27 cellular contexts compared by ENCODE assay signal in the genomic region with DNA sequence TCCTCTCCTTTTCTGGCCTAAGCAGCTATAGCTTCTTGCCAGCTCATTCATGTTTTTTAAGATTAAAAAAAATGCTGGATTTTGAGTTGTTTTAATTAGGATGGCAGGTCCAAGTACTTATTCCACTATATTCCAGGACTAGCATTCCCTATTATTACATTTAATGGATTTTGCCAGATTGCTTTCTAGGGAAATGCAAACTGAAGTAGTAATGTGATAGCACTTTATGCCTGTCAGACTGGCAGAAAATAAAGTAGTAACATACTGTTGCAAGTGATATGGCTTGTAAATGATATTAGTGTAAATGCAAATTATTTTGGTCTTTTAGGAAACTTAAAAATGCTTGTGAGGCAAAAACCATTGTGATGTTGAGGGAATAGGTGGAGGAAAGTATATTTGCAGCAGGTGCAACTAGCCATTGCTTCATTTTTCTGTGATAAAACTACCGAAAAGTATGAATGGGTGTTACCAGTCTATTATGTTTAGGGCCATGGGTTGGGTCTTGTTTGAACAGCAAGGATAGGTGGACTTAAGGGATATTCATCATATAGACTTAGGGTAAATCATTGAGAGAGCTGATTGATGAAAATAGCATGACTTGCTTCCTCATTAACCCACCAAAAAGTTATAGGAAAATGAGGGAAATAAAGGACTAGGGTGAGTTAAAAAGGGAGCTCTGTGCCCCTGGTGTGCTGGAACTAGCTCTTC. TPM values are rescaled to one million over a fixed set of nuclear protein-coding genes. Genes with fewer than 3 reads are reported as not detected.
DNase-seq lines count a peak whose midpoint lies in the region; ATAC-seq, FAIRE-seq and TF ChIP-seq lines count a peak whose summit lies in the region.
"Had no signal": no experiment of that assay in that cellular context is flagged by ENCODE, and none has a peak within 500 bp of the region (broad histone marks: within the 10 kb centered on the region; RNA-seq: fewer than 3 reads in every experiment).

No MANE protein-coding gene starts in this region.

- intact Hi-C loops in HepG2 (cut with micrococcal nuclease; ENCODE audit: unreplicated experiment) (no loop called here), right lobe of liver (cut with DNase I) (no loop called here), K562 (cut with micrococcal nuclease) (no loop called here), transverse colon (cut with DNase I; ENCODE audit: low total_unique reads) (no loop called here)

- H3K79me2 ChIP-seq in HepG2 (ENCODE audit: insufficient read depth, low read length) (peaks cover 62% of the 10 kb centered on the region), Karpas-422 (ENCODE audit: low read length) (peaks cover 100% of the 10 kb centered on the region), K562 (ENCODE audit: control insufficient read depth, insufficient read depth, low read length) (peaks cover 62% of the 10 kb centered on the region)

- TF ChIP-seq RAD21 in HepG2 (CRISPR knock-in tag; IDR thresholded peaks at IDR 0.05): no peak
- no peak for TF ChIP-seq RAD21 in K562 (CRISPR knock-in tag; conservative IDR thresholded peaks at IDR 0.05 in 1 of 2, IDR thresholded peaks at IDR 0.05 in 1 of 2)

- no peak overlapping the region for H3K9ac ChIP-seq in HepG2 (ENCODE audit: insufficient read depth, low read depth, low read length)
- H3K9ac ChIP-seq in Karpas-422 (ENCODE audit: low read length): 0 out of 2 replicates have a peak overlapping the region, but pooled peaks have one; percentile 3
- no peak overlapping the region for H3K9ac ChIP-seq in K562 (ENCODE audit: insufficient read depth in 1 of 2, low read depth in 2 of 2, low read length in 2 of 2)
- H3K9ac ChIP-seq: SK-N-SH had no signal

- no peaks in the 10 kb centered on the region for H3K9me3 ChIP-seq in HepG2 (ENCODE audit: low read length)
- H3K9me3 ChIP-seq in right lobe of liver: no peaks in the 10 kb centered on the region
- H3K9me3 ChIP-seq in Karpas-422 (ENCODE audit: low read length): no peaks in the 10 kb centered on the region
- no peaks in the 10 kb centered on the region for H3K9me3 ChIP-seq in K562 (replicated peaks; ENCODE audit: control insufficient read depth, insufficient read depth, low read depth, low read length)
- no peaks in the 10 kb centered on the region for H3K9me3 ChIP-seq in transverse colon
- H3K9me3 ChIP-seq: gastroesophageal sphincter, SK-N-SH had no signal

- H3K9me2 ChIP-seq in Karpas-422 (replicated peaks; ENCODE audit: insufficient read depth, low read length): no peaks in the 10 kb centered on the region
- H3K9me2 ChIP-seq: SK-N-SH had no signal

- TF ChIP-seq CTCF in HepG2 (CRISPR knock-in tag; IDR thresholded peaks at IDR 0.05): no peak
- TF ChIP-seq CTCF in right lobe of liver (IDR thresholded peaks at IDR 0.05): no peak
- TF ChIP-seq CTCF in K562 (IDR thresholded peaks at IDR 0.05 in 2 of 3, conservative IDR thresholded peaks at IDR 0.05 in 1 of 3; ENCODE audit: insufficient read depth in 2 of 3, low read depth in 1 of 3, low read length in 3 of 3): no peak
- TF ChIP-seq CTCF in transverse colon (IDR thresholded peaks at IDR 0.05): no peak

- no peaks in the 10 kb centered on the region for H3K36me3 ChIP-seq in HepG2 (replicated peaks in 1 of 2; ENCODE audit: control insufficient read depth in 1 of 2, insufficient read depth in 2 of 2, low read length in 2 of 2)
- no peaks in the 10 kb centered on the region for H3K36me3 ChIP-seq in right lobe of liver
- H3K36me3 ChIP-seq in Karpas-422 (ENCODE audit: insufficient read depth, low read length): no peaks in the 10 kb centered on the region
- no peaks in the 10 kb centered on the region for H3K36me3 ChIP-seq in K562 (ENCODE audit: control insufficient read depth, insufficient read depth, low read length)
- no peaks in the 10 kb centered on the region for H3K36me3 ChIP-seq in transverse colon
- H3K36me3 ChIP-seq: gastroesophageal sphincter had no signal

- no peaks in the 10 kb centered on the region for H3K9me1 ChIP-seq in K562 (ENCODE audit: control insufficient read depth, insufficient read depth, low read length)

- FAIRE-seq in HepG2 (lab: Jason Lieb, UNC) (no peak), K562 (lab: Jason Lieb, UNC) (no peak)
- FAIRE-seq: bronchial epithelial cell, endothelial cell of umbilical vein had no signal

- ATAC-seq in HepG2 (no peak), right lobe of liver (no peak), K562 (no peak)
- ATAC-seq: gastroesophageal sphincter; right cardiac atrium; stimulated activated naive CD8-positive, alpha-beta T cell treated with anti-CD3 and anti-CD28 coated beads, Interleukin-15, amount 100 ng/mL, for 72 hours had no signal

- in situ Hi-C loops in HepG2 (cut with HindIII; ENCODE audit: extremely low pct_ligation_motif_present, low pct_unique_long_range_greater_than_20kb) (no loop called here), K562 (cut with MboI) (no loop called here), transverse colon (cut with MboI; ENCODE audit: low pct_ligation_motif_present in 1 of 4, low pct_unique_long_range_greater_than_20kb in 1 of 4, low sequenced_read_pairs in 3 of 4) (no loop called here)

- BruUV-seq in HepG2 (replicated peaks; lab: Mats Ljungman, UMichigan) (no TSS peak), K562 (replicated peaks; lab: Mats Ljungman, UMichigan) (no TSS peak)

- no peak overlapping the region for H3K27ac ChIP-seq in HepG2 (ENCODE audit: extremely low read length, insufficient read depth, low read length)
- H3K27ac ChIP-seq in right lobe of liver: no peak overlapping the region
- H3K27ac ChIP-seq in Karpas-422 (ENCODE audit: low read length): peak overlapping the region; percentile 64
- no peak overlapping the region for H3K27ac ChIP-seq in K562 (ENCODE audit: extremely low read depth, low read depth, low read length)
- peak overlapping the region; percentile 37 to 63 (median 54) for H3K27ac ChIP-seq in transverse colon
- H3K27ac ChIP-seq in substantia nigra (ENCODE audit: low read depth, low read length, poor library complexity, severe bottlenecking): no peak overlapping the region
- H3K27ac ChIP-seq: gastroesophageal sphincter, PC-9 had no signal

- POLR2A ChIA-PET in HepG2 (lab: Yijun Ruan, JAX): no interaction called here
- POLR2A ChIA-PET in K562 (lab: Yijun Ruan, JAX): interaction anchor here (1.5 to 2.1 kb wide), 2 partner anchors 9 to 19 kb away, joined by 5 to 6 read pairs; no protein-coding TSS in a partner anchor

- H3K27me3 ChIP-seq in HepG2 (ENCODE audit: control insufficient read depth in 1 of 2, insufficient read depth in 2 of 2, low read length in 2 of 2) (no peaks in the 10 kb centered on the region), right lobe of liver (no peaks in the 10 kb centered on the region), Karpas-422 (ENCODE audit: low read length) (no peaks in the 10 kb centered on the region), K562 (ENCODE audit: control insufficient read depth in 2 of 2, insufficient read depth in 2 of 2, low read length in 2 of 2) (no peaks in the 10 kb centered on the region), transverse colon (no peaks in the 10 kb centered on the region)
- H3K27me3 ChIP-seq: gastroesophageal sphincter had no signal

- H3K4me3 ChIP-seq in HepG2 (replicated peaks in 1 of 3; ENCODE audit: insufficient read depth in 1 of 3, low read depth in 2 of 3, low read length in 3 of 3): no peak overlapping the region
- no peak overlapping the region for H3K4me3 ChIP-seq in right lobe of liver
- H3K4me3 ChIP-seq in Karpas-422 (ENCODE audit: low read length): 0 out of 2 replicates have a peak overlapping the region, but pooled peaks have one; percentile 16
- no peak overlapping the region for H3K4me3 ChIP-seq in K562
- no peak overlapping the region for H3K4me3 ChIP-seq in transverse colon
- H3K4me3 ChIP-seq: gastroesophageal sphincter, PC-9 had no signal

- TF ChIP-seq EP300 in HepG2 (IDR thresholded peaks at IDR 0.05; ENCODE audit: low read depth in 2 of 2, low read length in 2 of 2) (no peak), HepG2 (CRISPR knock-in tag; IDR thresholded peaks at IDR 0.05; ENCODE audit: borderline replicate concordance) (no peak), K562 (IDR thresholded peaks at IDR 0.05; ENCODE audit: low read length) (no peak), transverse colon (IDR thresholded peaks at IDR 0.05; ENCODE audit: low read depth) (no peak)

- H3K4me1 ChIP-seq in HepG2 (ENCODE audit: insufficient read depth, low read length): peaks cover 34% of the 10 kb centered on the region
- peaks cover 0 to 19% (median 4%) of the 10 kb centered on the region in 4 donors for H3K4me1 ChIP-seq in right lobe of liver
- peaks cover 100% of the 10 kb centered on the region for H3K4me1 ChIP-seq in Karpas-422 (ENCODE audit: low read length)
- H3K4me1 ChIP-seq in K562 (replicated peaks in 1 of 2; ENCODE audit: control insufficient read depth in 2 of 2, insufficient read depth in 2 of 2, low read length in 2 of 2): peaks cover 0 to 6% of the 10 kb centered on the region in 2 experiments; a peak in 3 of 5 replicates
- H3K4me1 ChIP-seq in transverse colon: peaks cover 29 to 80% (median 41%) of the 10 kb centered on the region in 4 donors

- no peaks in the 10 kb centered on the region for H4K20me1 ChIP-seq in HepG2 (ENCODE audit: insufficient read depth, low read length)
- H4K20me1 ChIP-seq in Karpas-422 (ENCODE audit: insufficient read depth, low read depth, low read length): peaks cover 36% of the 10 kb centered on the region
- no peaks in the 10 kb centered on the region for H4K20me1 ChIP-seq in K562 (replicated peaks; ENCODE audit: control insufficient read depth, insufficient read depth, low read length)

- CTCF ChIA-PET in HepG2 (lab: Yijun Ruan, JAX; ENCODE audit: low intra/inter-chr PET ratio, low total read pairs) (no interaction called here), K562 (lab: Yijun Ruan, JAX; ENCODE audit: low intra/inter-chr PET ratio) (no interaction called here)

- DNase-seq in HepG2 (ENCODE audit: low spot score): peak; percentile 37
- DNase-seq in right lobe of liver: no peak
- no peak for DNase-seq in Karpas-422
- DNase-seq in K562 (ENCODE audit: extremely low read depth in 1 of 4, low spot score in 3 of 4): no peak
- no peak for DNase-seq in transverse colon
- DNase-seq in T-helper 1 cell: no peak
- no peak for DNase-seq in stimulated activated naive CD4-positive, alpha-beta T cell treated with Interleukin-2 at 50 U/mL for 16 hours (lab: John Stamatoyannopoulos, UW)
- no peak for DNase-seq in substantia nigra (lab: John Stamatoyannopoulos, UW)
- DNase-seq: activated gamma-delta T cell treated with Interleukin-2 at 50 U/mL for 16 hours; activated naive CD8-positive, alpha-beta T cell treated with anti-CD3 and anti-CD28 coated beads, Interleukin-2, amount 10 ng/mL, durations not matched to agents 7 days and 5 days; activated T-cell treated with anti-CD3 and anti-CD28 coated beads, Interleukin-2, amount 50 U/mL, for 24 hours; AML-193; aorta; DMS53; HFFc6; NCI-H1092 treated with DMSO at 0.1 percent for 48 hours; NCI-H2029; NCI-H510A; PC-9; right cardiac atrium; SK-N-SH; stimulated activated CD4-positive, alpha-beta T cell treated with anti-CD3 and anti-CD28 coated beads, Interleukin-1b, Interleukin-23, amount 100 ng/mL, for 48 hours; stimulated activated naive CD8-positive, alpha-beta T cell treated with anti-CD3 and anti-CD28 coated beads, Interleukin-15, amount 100 ng/mL, for 72 hours; T-helper 2 cell had no signal

- no peak for TF ChIP-seq POLR2A in HepG2 (IDR thresholded peaks at IDR 0.05; ENCODE audit: insufficient read depth in 1 of 2, low read depth in 2 of 2, low read length in 2 of 2)
- no peak for TF ChIP-seq POLR2A in right lobe of liver (IDR thresholded peaks at IDR 0.05)
- TF ChIP-seq POLR2A in K562 (conservative IDR thresholded peaks at IDR 0.05): no peak
- no peak for TF ChIP-seq POLR2A in transverse colon (IDR thresholded peaks at IDR 0.05)

- WGBS in HepG2 (ENCODE audit: low lambda C conversion rate): 43% methylated on average over 1 of the region's 1 CpG
- 56% methylated on average over 1 of the region's 1 CpG for WGBS in right lobe of liver (ENCODE audit: insufficient coverage, low coverage, low lambda C conversion rate, missing lambda C conversion rate)
- 33% methylated on average over 1 of the region's 1 CpG for WGBS in K562 (ENCODE audit: insufficient coverage, low coverage, missing lambda C conversion rate)
- 71 to 82% methylated on average over 1 of the region's 1 CpG for WGBS in transverse colon (ENCODE audit: low coverage in 1 of 2), 2 donors

- 0 out of 2 replicates have a peak overlapping the region, but pooled peaks have one; percentile 5 for H3K4me2 ChIP-seq in HepG2 (ENCODE audit: low read depth, low read length)
- peak overlapping the region; percentile 47 for H3K4me2 ChIP-seq in Karpas-422 (ENCODE audit: low read depth, low read length, poor library complexity, severe bottlenecking)
- no peak overlapping the region for H3K4me2 ChIP-seq in K562 (ENCODE audit: insufficient read depth, low read length)
- H3K4me2 ChIP-seq: PC-9, SK-N-SH had no signal

- H2AFZ ChIP-seq in HepG2 (ENCODE audit: low read length): no peak overlapping the region
- H2AFZ ChIP-seq in Karpas-422 (ENCODE audit: low read length): no peak overlapping the region
- H2AFZ ChIP-seq in K562 (ENCODE audit: low read depth, low read length): no peak overlapping the region
- H2AFZ ChIP-seq: PC-9 had no signal

RNA-seq across cellular contexts. Expression of gene ZNRF2, which starts 19.9 kb away (rescaled TPM):
- total RNA-seq in HepG2 (2016; rRNA removed; fragmentation: Illumina TruSeq; extraction: Trizol): 6.9 and 7.7 TPM in 2 replicates
- 3.0 and 3.2 TPM in 2 replicates for total RNA-seq in HepG2 (2016; cell fraction: cytosol; rRNA removed; fragmentation: Illumina TruSeq; extraction: Trizol; ENCODE audit: low read depth)
- 7.3 and 7.6 TPM in 2 replicates for total RNA-seq in HepG2 (2016; cell fraction: insoluble cytoplasmic fraction; rRNA removed; fragmentation: Illumina TruSeq; extraction: Trizol)
- total RNA-seq in HepG2 (2016; cell fraction: membrane; rRNA removed; fragmentation: Illumina TruSeq; extraction: Trizol): 6.7 and 7.1 TPM in 2 replicates
- total RNA-seq in HepG2 (2016; cell fraction: nucleus; rRNA removed; fragmentation: Illumina TruSeq; extraction: Trizol): 13.5 and 14.4 TPM in 2 replicates
- 2.6 and 3.5 TPM in 2 replicates for polyA plus RNA-seq in HepG2 (2011; rRNA removed)
- 1.8 and 2.3 TPM in 2 replicates for polyA plus RNA-seq in HepG2 (2011; cell fraction: cytosol; rRNA removed)
- 3.4 TPM in 2 replicates for polyA plus RNA-seq in HepG2 (2011; cell fraction: nucleus; rRNA removed)
- 3.9 and 4.5 TPM in 2 replicates for polyA plus RNA-seq in HepG2 (2012)
- 2.5 and 2.9 TPM in 2 replicates for polyA plus RNA-seq in HepG2 (2016; cell fraction: cytosol; fragmentation: Illumina TruSeq; extraction: Trizol; ENCODE audit: low read depth)
- 8.1 and 8.6 TPM in 2 replicates for polyA plus RNA-seq in HepG2 (2016; cell fraction: insoluble cytoplasmic fraction; fragmentation: Illumina TruSeq; extraction: Trizol; ENCODE audit: low read depth)
- polyA plus RNA-seq in HepG2 (2016; cell fraction: membrane; fragmentation: Illumina TruSeq; extraction: Trizol; ENCODE audit: low read depth): 5.2 and 5.5 TPM in 2 replicates
- polyA plus RNA-seq in HepG2 (2016; cell fraction: nucleus; fragmentation: Illumina TruSeq; extraction: Trizol; ENCODE audit: insufficient read depth, low read depth): 7.3 and 7.8 TPM in 2 replicates
- polyA minus RNA-seq in HepG2 (2011; rRNA and poly(A)+ RNA removed; ENCODE audit: low replicate concordance): 1.5 and 1.9 TPM in 2 replicates
- 5.7 and 6.2 TPM in 2 replicates for polyA minus RNA-seq in HepG2 (2011; cell fraction: cytosol; rRNA and poly(A)+ RNA removed)
- polyA minus RNA-seq in HepG2 (2011; cell fraction: nucleus; rRNA and poly(A)+ RNA removed): 21.9 and 25.9 TPM in 2 replicates
- 10 to 100 TPM; 17.1 to 24.0 (median 18.7) TPM for total RNA-seq in right lobe of liver
- total RNA-seq in Karpas-422 (2014; rRNA removed; shearing (Covaris generic); ENCODE audit: low replicate concordance): 43.0 and 45.3 TPM in 2 replicates
- total RNA-seq in K562 (2011; cell fraction: chromatin; rRNA removed; ENCODE audit: low replicate concordance): 5.4 and 16.5 TPM in 2 replicates
- 4.0 and 7.5 TPM in 2 replicates for total RNA-seq in K562 (2011; cell fraction: nucleolus; rRNA removed)
- total RNA-seq in K562 (2011; cell fraction: nucleoplasm; rRNA removed): 5.4 and 9.7 TPM in 2 replicates
- 13.9 and 18.1 TPM in 2 replicates for total RNA-seq in K562 (2014; rRNA removed)
- 6.8 and 8.1 TPM in 2 replicates for total RNA-seq in K562 (2014; rRNA removed; fragmentation: Illumina TruSeq; extraction: Trizol)
- 5.2 and 5.9 TPM in 2 replicates for total RNA-seq in K562 (2015; rRNA removed; fragmentation: Illumina TruSeq; extraction: Trizol)
- 8.3 and 9.4 TPM in 2 replicates for total RNA-seq in K562 (2021)
- 4.1 and 5.5 TPM in 2 replicates for polyA plus RNA-seq in K562 (2011; rRNA removed)
- 1.7 and 3.0 TPM in 2 replicates for polyA plus RNA-seq in K562 (2011; cell fraction: cytosol; rRNA removed)
- 3.2 and 4.0 TPM in 2 replicates for polyA plus RNA-seq in K562 (2011; cell fraction: nucleus; rRNA removed)
- 3.6 and 5.3 TPM in 2 replicates for polyA plus RNA-seq in K562 (2012)
- 4.7 and 5.5 TPM in 2 replicates for polyA plus RNA-seq in K562 (2014; fragmentation: Illumina TruSeq; extraction: Trizol)
- polyA plus RNA-seq in K562 (2014; fragmentation: Nextera tagmentation; extraction: Ambion mirVana): 1 to 10 TPM; 1.1 to 1.2 TPM
- polyA plus RNA-seq in K562 (2014; rRNA removed): 4.7 and 4.9 TPM in 2 replicates
- 6.5 and 9.6 TPM in 2 replicates for polyA minus RNA-seq in K562 (2011; rRNA and poly(A)+ RNA removed)
- 4.6 and 5.2 TPM in 2 replicates for polyA minus RNA-seq in K562 (2011; cell fraction: cytosol; rRNA and poly(A)+ RNA removed)
- polyA minus RNA-seq in K562 (2011; cell fraction: nucleus; rRNA and poly(A)+ RNA removed): 17.7 and 20.2 TPM in 2 replicates
- 10 to 100 TPM; 60.8 to 83.0 (median 69.6) TPM for total RNA-seq in transverse colon

Comparison
In these comparisons a context has a peak if more than half of its experiments do, and no peak if none do; other contexts are left out.
1. H3K27ac ChIP-seq: peak in Karpas-422 (single experiment) and transverse colon (4 of 4); none in HepG2 (single experiment), right lobe of liver (0 of 3), K562 (single experiment) and substantia nigra (single experiment).
2. Of the 241 proteins assayed by ChIP-seq in both HepG2 and K562: peak only in HepG2: MAFK; only in K562: none; in both: none; in neither: 240.